In genomic region chr4:19123681-19124080, GRCh38 we compare ENCODE assay signal across 24 cellular contexts.
"Had no signal": no experiment of that assay in that cellular context is flagged by ENCODE, and none has a peak within 500 bp of the region (broad histone marks: within the 10 kb centered on the region; RNA-seq: fewer than 3 reads in every experiment).

No MANE protein-coding gene starts in this region.

- H3K9me3 ChIP-seq: gastrocnemius medialis, heart left ventricle, mucosa of descending colon, prostate gland, sigmoid colon, stomach, thyroid gland had no signal

- H3K4me3 ChIP-seq: gastrocnemius medialis, heart left ventricle, hepatocyte, lung, mucosa of descending colon, prostate gland, sigmoid colon, stomach, thyroid gland had no signal

- ATAC-seq: effector memory CD8-positive, alpha-beta T cell; gastrocnemius medialis; heart left ventricle; left lobe of liver; mucosa of descending colon; right cardiac atrium; stimulated activated effector memory CD8-positive, alpha-beta T cell treated with anti-CD3 and anti-CD28 coated beads, Interleukin-12 subunit alpha, Interleukin-12 subunit beta, amount 100 ng/mL, for 72 hours had no signal

- H3K4me1 ChIP-seq: gastrocnemius medialis, heart left ventricle, prostate gland, sigmoid colon, stomach, thyroid gland had no signal

- H3K27ac ChIP-seq: gastrocnemius medialis, heart left ventricle, hepatocyte, prostate gland, sigmoid colon, stomach, thyroid gland had no signal

- H3K27ac Mint-ChIP-seq: effector memory CD8-positive, alpha-beta T cell; memory B cell; mesothelial cell of epicardium; naive B cell; nephron progenitor cell; stimulated activated effector memory CD8-positive, alpha-beta T cell treated with anti-CD3 and anti-CD28 coated beads, Interleukin-12 subunit alpha, Interleukin-12 subunit beta, amount 100 ng/mL, for 72 hours had no signal

- H3K9me3 Mint-ChIP-seq: nephron progenitor cell had no signal

- H3K27me3 ChIP-seq: gastrocnemius medialis, heart left ventricle, hepatocyte, sigmoid colon, stomach, thyroid gland had no signal

- H3K27me3 Mint-ChIP-seq: effector memory CD8-positive, alpha-beta T cell; memory B cell; naive B cell had no signal

- H3K36me3 ChIP-seq: gastrocnemius medialis, heart left ventricle, prostate gland, sigmoid colon, stomach, thyroid gland had no signal

- H3K4me3 Mint-ChIP-seq: effector memory CD8-positive, alpha-beta T cell; memory B cell; mesothelial cell of epicardium; naive B cell; nephron progenitor cell; stimulated activated effector memory CD8-positive, alpha-beta T cell treated with anti-CD3 and anti-CD28 coated beads, Interleukin-12 subunit alpha, Interleukin-12 subunit beta, amount 100 ng/mL, for 72 hours had no signal

- H3K4me1 Mint-ChIP-seq: memory B cell; naive B cell; stimulated activated effector memory CD8-positive, alpha-beta T cell treated with anti-CD3 and anti-CD28 coated beads, Interleukin-12 subunit alpha, Interleukin-12 subunit beta, amount 100 ng/mL, for 72 hours had no signal

- DNase-seq: cortex of kidney; effector memory CD8-positive, alpha-beta T cell; foreskin fibroblast; gastrocnemius medialis; heart left ventricle; mucosa of descending colon; naive B cell; nephron progenitor cell; nucleus accumbens; right cardiac atrium; sigmoid colon; stimulated activated CD4-positive, alpha-beta T cell treated with anti-CD3 and anti-CD28 coated beads, Interleukin-2, amount 100 ng/mL, for 24 hours; stimulated activated CD4-positive, alpha-beta T cell treated with anti-CD3 and anti-CD28 coated beads, Interleukin-4, amount 100 ng/mL, for 24 hours; stimulated activated naive CD4-positive, alpha-beta T cell treated with Interleukin-2 at 50 U/mL for 16 hours; stomach; thyroid gland; trophoblast cell had no signal

- H3K36me3 Mint-ChIP-seq: memory B cell; mesothelial cell of epicardium; naive B cell; stimulated activated effector memory CD8-positive, alpha-beta T cell treated with anti-CD3 and anti-CD28 coated beads, Interleukin-12 subunit alpha, Interleukin-12 subunit beta, amount 100 ng/mL, for 72 hours had no signal
